ENCODE assay signal across 1 cellular context in the genomic region with DNA sequence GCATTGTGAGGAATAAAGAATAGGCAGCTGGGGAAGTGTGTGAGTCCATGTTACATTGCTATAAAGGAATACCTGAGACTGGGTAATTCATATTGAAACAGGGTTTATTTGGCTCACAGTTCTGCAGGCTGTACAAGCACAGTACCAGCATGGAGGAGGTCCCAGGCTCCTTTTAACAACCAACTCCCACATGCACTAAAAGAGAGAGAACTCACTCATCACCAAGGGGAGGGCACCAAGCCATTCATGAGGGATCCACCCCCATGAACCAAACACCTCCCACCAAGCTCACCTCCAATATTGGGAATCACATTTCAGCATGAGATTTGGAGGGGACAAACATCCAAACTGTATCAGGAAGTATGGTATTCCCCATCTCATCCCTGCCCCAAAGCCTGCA.
TF ChIP-seq lines count a peak whose summit lies in the region.

No MANE protein-coding gene starts in this region.

TF ChIP-seq in HepG2, 621 proteins besides CTCF, POLR2A, EP300 and RAD21:
- TF ChIP-seq, protein P1, sequence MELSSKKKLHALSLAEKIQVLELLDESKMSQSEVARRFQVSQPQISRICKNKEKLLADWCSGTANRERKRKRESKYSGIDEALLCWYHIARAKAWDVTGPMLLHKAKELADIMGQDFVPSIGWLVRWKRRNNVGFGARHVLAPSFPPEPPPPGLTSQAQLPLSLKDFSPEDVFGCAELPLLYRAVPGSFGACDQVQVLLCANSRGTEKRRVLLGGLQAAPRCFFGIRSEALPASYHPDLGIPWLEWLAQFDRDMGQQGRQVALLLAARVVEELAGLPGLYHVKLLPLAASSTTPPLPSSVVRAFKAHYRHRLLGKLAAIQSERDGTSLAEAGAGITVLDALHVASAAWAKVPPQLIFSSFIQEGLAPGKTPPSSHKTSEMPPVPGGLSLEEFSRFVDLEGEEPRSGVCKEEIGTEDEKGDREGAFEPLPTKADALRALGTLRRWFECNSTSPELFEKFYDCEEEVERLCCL (CRISPR knock-in tag; IDR thresholded peaks at IDR 0.05; ENCODE audit: borderline replicate concordance) = no peak
- TF ChIP-seq, protein P2, sequence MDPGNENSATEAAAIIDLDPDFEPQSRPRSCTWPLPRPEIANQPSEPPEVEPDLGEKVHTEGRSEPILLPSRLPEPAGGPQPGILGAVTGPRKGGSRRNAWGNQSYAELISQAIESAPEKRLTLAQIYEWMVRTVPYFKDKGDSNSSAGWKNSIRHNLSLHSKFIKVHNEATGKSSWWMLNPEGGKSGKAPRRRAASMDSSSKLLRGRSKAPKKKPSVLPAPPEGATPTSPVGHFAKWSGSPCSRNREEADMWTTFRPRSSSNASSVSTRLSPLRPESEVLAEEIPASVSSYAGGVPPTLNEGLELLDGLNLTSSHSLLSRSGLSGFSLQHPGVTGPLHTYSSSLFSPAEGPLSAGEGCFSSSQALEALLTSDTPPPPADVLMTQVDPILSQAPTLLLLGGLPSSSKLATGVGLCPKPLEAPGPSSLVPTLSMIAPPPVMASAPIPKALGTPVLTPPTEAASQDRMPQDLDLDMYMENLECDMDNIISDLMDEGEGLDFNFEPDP (CRISPR knock-in tag; conservative IDR thresholded peaks at IDR 0.05) = 0 out of 2 replicates have a peak, but pooled peaks have one; percentile 81
- 0 out of 2 replicates have a peak, but pooled peaks have one; percentile 10 for TF ChIP-seq ZNF543 (CRISPR knock-in tag; IDR thresholded peaks at IDR 0.05)
